ENCODE assay signal across 26 cellular contexts in the genomic region with DNA sequence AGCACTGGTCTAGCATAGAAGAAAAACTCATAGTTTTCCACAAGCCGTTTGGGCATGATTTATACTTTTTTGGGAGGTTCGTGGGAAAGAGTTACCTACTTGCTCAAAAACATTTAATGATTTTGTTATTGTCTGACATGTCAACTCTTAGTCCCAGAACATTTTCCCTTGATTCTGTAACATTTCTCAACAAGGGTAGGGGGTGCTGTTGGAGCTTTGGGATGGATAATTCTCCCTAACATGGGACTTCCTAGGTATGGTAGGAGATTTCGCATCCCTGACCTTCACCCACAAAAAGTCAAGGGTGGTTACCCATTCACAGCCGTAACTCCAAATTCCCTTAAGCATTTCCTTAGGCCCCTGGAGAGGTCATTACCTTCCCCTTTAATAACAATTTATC.
"Had no signal": no experiment of that assay in that cellular context is flagged by ENCODE, and none has a peak within 500 bp of the region (broad histone marks: within the 10 kb centered on the region; RNA-seq: fewer than 3 reads in every experiment).

No MANE protein-coding gene starts in this region.

- ATAC-seq: K562, Panc1, PC-3, Right ventricle myocardium inferior, SK-N-SH treated with all-trans-retinoic acid at 6 μM for 48 hours had no signal

- H3K4me3 ChIP-seq: K562, SJCRH30 had no signal

- DNase-seq: Kasumi-1; MM.1S; NCI-H1092 treated with DMSO at 0.1 percent for 48 hours; NCI-H1436; NCI-H187; NCI-H2029; NCI-H2081 treated with DMSO at 0.1 percent for 48 hours; NCI-H2171; NCI-H226; NCI-H446; NCI-H510A; NCI-H524 treated with DMSO at 0.1 percent for 48 hours; NCI-H69; NCI-H774; NK-92 treated with Interleukin-12 subunit alpha and Interleukin-12 subunit beta, amount 100 ng/mL, for 24 hours; PC-3; SHP77 treated with DMSO at 0.1 percent for 48 hours; SJCRH30 had no signal

- H3K27ac Mint-ChIP-seq: IgD-negative memory B cell had no signal

- H3K36me3 Mint-ChIP-seq: IgD-negative memory B cell had no signal

- H3K4me2 ChIP-seq: KMS-11 had no signal

- FAIRE-seq: HTR-8/SVneo, K562 had no signal

- H3K36me3 ChIP-seq: SJCRH30 had no signal

- H3K4me1 Mint-ChIP-seq: IgD-negative memory B cell had no signal

- H3K9ac ChIP-seq: KMS-11 had no signal

- H3K4me1 ChIP-seq: SJCRH30 had no signal

- H3K4me3 Mint-ChIP-seq: IgD-negative memory B cell had no signal

- H3K27me3 Mint-ChIP-seq: IgD-negative memory B cell had no signal

- H3K9me3 ChIP-seq: SJCRH30 had no signal

- H3K27ac ChIP-seq: HL-60, KMS-11, SJCRH30 had no signal
